In the genomic region with DNA sequence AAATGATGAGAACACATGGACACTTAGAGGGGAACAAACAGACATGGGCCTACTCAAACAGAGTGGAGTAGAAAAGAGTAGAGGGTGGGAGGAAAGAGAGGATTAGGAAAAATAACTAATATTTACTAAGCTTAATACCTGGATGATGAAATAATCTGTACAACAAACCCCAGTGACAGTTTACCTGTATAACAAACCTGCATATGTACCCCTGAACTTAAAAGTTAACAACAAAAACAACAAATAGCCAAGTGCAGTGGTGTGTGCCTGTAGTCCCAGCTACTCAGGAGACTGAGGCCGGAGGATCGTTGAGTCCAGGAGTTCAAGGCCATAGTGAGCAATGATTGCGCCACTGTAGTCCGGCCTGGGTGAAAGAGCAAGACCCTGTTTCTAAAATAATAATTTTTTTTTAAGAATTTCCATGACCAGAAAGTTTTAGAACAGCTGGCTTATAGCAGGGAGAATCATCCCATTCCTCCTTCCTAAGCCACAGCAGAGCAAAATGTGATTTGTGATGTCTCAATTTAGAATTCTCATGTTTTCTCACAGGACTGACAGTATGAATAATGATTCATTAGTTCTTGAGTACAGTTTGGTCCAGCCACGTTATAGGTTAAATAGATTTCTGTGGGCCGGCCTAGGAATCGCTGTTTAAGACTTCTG, we compare ENCODE assay signal across 1 cellular context.
TF ChIP-seq lines count a peak whose summit lies in the region.

No MANE protein-coding gene starts in this region.

TF ChIP-seq in HepG2, 621 proteins besides CTCF, POLR2A, EP300 and RAD21 (continued from another document and continues in another):
- no peak for TF ChIP-seq NFYB (CRISPR knock-in tag; IDR thresholded peaks at IDR 0.05)
- no peak for TF ChIP-seq ZNF326 (CRISPR knock-in tag; IDR thresholded peaks at IDR 0.05; ENCODE audit: borderline replicate concordance)
- TF ChIP-seq EEA1 (CRISPR knock-in tag; IDR thresholded peaks at IDR 0.05; ENCODE audit: borderline replicate concordance): no peak
- TF ChIP-seq ZNF34 (CRISPR knock-in tag; IDR thresholded peaks at IDR 0.05; ENCODE audit: borderline replicate concordance): no peak
- TF ChIP-seq CBFB (CRISPR knock-in tag; IDR thresholded peaks at IDR 0.05): 0 out of 2 replicates have a peak, but pooled peaks have one; percentile 23
- TF ChIP-seq PLRG1 (conservative IDR thresholded peaks at IDR 0.05): no peak
- no peak for TF ChIP-seq RFX3 (CRISPR knock-in tag; IDR thresholded peaks at IDR 0.05)
- TF ChIP-seq FOXM1 (CRISPR knock-in tag; IDR thresholded peaks at IDR 0.05): no peak
- TF ChIP-seq ZNF652 (CRISPR knock-in tag; IDR thresholded peaks at IDR 0.05; ENCODE audit: borderline replicate concordance, low read depth): no peak; the same call in 1 of the 2 replicates
- TF ChIP-seq ATF7 (IDR thresholded peaks at IDR 0.05): peak; percentile 29; the same call in 1 of the 2 replicates
- no peak for TF ChIP-seq ATF7 (CRISPR knock-in tag; IDR thresholded peaks at IDR 0.05)
- no peak for TF ChIP-seq ZNF720 (CRISPR knock-in tag; IDR thresholded peaks at IDR 0.05)
- TF ChIP-seq, protein P1, sequence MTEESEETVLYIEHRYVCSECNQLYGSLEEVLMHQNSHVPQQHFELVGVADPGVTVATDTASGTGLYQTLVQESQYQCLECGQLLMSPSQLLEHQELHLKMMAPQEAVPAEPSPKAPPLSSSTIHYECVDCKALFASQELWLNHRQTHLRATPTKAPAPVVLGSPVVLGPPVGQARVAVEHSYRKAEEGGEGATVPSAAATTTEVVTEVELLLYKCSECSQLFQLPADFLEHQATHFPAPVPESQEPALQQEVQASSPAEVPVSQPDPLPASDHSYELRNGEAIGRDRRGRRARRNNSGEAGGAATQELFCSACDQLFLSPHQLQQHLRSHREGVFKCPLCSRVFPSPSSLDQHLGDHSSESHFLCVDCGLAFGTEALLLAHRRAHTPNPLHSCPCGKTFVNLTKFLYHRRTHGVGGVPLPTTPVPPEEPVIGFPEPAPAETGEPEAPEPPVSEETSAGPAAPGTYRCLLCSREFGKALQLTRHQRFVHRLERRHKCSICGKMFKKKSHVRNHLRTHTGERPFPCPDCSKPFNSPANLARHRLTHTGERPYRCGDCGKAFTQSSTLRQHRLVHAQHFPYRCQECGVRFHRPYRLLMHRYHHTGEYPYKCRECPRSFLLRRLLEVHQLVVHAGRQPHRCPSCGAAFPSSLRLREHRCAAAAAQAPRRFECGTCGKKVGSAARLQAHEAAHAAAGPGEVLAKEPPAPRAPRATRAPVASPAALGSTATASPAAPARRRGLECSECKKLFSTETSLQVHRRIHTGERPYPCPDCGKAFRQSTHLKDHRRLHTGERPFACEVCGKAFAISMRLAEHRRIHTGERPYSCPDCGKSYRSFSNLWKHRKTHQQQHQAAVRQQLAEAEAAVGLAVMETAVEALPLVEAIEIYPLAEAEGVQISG (CRISPR knock-in tag; IDR thresholded peaks at IDR 0.05): peak; percentile 56; the same call in 1 of the 2 replicates
- TF ChIP-seq MTA3 (CRISPR knock-in tag; IDR thresholded peaks at IDR 0.05): no peak
- TF ChIP-seq, protein P2, sequence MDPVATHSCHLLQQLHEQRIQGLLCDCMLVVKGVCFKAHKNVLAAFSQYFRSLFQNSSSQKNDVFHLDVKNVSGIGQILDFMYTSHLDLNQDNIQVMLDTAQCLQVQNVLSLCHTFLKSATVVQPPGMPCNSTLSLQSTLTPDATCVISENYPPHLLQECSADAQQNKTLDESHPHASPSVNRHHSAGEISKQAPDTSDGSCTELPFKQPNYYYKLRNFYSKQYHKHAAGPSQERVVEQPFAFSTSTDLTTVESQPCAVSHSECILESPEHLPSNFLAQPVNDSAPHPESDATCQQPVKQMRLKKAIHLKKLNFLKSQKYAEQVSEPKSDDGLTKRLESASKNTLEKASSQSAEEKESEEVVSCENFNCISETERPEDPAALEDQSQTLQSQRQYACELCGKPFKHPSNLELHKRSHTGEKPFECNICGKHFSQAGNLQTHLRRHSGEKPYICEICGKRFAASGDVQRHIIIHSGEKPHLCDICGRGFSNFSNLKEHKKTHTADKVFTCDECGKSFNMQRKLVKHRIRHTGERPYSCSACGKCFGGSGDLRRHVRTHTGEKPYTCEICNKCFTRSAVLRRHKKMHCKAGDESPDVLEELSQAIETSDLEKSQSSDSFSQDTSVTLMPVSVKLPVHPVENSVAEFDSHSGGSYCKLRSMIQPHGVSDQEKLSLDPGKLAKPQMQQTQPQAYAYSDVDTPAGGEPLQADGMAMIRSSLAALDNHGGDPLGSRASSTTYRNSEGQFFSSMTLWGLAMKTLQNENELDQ (CRISPR knock-in tag; IDR thresholded peaks at IDR 0.05; ENCODE audit: borderline replicate concordance): no peak
- no peak for TF ChIP-seq CCDC6 (CRISPR knock-in tag; IDR thresholded peaks at IDR 0.05)
- TF ChIP-seq ZFP90 (CRISPR knock-in tag; IDR thresholded peaks at IDR 0.05; ENCODE audit: borderline replicate concordance): no peak
- TF ChIP-seq NR3C1 (CRISPR knock-in tag; IDR thresholded peaks at IDR 0.05): no peak
- TF ChIP-seq TBP (CRISPR knock-in tag; IDR thresholded peaks at IDR 0.05): no peak
- no peak for TF ChIP-seq PAF1 (CRISPR knock-in tag; IDR thresholded peaks at IDR 0.05)
- TF ChIP-seq HDAC6 (IDR thresholded peaks at IDR 0.05; ENCODE audit: low read depth, low read length): no peak
- no peak for TF ChIP-seq ARNTL (CRISPR knock-in tag; IDR thresholded peaks at IDR 0.05)
- TF ChIP-seq ZNF354B (CRISPR knock-in tag; IDR thresholded peaks at IDR 0.05): no peak
- TF ChIP-seq, protein P3, sequence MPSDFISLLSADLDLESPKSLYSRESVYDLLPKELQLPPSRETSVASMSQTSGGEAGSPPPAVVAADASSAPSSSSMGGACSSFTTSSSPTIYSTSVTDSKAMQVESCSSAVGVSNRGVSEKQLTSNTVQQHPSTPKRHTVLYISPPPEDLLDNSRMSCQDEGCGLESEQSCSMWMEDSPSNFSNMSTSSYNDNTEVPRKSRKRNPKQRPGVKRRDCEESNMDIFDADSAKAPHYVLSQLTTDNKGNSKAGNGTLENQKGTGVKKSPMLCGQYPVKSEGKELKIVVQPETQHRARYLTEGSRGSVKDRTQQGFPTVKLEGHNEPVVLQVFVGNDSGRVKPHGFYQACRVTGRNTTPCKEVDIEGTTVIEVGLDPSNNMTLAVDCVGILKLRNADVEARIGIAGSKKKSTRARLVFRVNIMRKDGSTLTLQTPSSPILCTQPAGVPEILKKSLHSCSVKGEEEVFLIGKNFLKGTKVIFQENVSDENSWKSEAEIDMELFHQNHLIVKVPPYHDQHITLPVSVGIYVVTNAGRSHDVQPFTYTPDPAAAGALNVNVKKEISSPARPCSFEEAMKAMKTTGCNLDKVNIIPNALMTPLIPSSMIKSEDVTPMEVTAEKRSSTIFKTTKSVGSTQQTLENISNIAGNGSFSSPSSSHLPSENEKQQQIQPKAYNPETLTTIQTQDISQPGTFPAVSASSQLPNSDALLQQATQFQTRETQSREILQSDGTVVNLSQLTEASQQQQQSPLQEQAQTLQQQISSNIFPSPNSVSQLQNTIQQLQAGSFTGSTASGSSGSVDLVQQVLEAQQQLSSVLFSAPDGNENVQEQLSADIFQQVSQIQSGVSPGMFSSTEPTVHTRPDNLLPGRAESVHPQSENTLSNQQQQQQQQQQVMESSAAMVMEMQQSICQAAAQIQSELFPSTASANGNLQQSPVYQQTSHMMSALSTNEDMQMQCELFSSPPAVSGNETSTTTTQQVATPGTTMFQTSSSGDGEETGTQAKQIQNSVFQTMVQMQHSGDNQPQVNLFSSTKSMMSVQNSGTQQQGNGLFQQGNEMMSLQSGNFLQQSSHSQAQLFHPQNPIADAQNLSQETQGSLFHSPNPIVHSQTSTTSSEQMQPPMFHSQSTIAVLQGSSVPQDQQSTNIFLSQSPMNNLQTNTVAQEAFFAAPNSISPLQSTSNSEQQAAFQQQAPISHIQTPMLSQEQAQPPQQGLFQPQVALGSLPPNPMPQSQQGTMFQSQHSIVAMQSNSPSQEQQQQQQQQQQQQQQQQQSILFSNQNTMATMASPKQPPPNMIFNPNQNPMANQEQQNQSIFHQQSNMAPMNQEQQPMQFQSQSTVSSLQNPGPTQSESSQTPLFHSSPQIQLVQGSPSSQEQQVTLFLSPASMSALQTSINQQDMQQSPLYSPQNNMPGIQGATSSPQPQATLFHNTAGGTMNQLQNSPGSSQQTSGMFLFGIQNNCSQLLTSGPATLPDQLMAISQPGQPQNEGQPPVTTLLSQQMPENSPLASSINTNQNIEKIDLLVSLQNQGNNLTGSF (CRISPR knock-in tag; IDR thresholded peaks at IDR 0.05): no peak
- TF ChIP-seq, protein P4, sequence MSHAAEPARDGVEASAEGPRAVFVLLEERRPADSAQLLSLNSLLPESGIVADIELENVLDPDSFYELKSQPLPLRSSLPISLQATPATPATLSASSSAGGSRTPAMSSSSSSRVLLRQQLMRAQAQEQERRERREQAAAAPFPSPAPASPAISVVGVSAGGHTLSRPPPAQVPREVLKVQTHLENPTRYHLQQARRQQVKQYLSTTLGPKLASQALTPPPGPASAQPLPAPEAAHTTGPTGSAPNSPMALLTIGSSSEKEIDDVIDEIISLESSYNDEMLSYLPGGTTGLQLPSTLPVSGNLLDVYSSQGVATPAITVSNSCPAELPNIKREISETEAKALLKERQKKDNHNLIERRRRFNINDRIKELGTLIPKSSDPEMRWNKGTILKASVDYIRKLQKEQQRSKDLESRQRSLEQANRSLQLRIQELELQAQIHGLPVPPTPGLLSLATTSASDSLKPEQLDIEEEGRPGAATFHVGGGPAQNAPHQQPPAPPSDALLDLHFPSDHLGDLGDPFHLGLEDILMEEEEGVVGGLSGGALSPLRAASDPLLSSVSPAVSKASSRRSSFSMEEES (CRISPR knock-in tag; IDR thresholded peaks at IDR 0.05): 0 out of 2 replicates have a peak, but pooled peaks have one; percentile 47
- no peak for TF ChIP-seq IKZF1 (IDR thresholded peaks at IDR 0.05)
- no peak for TF ChIP-seq MAFF (IDR thresholded peaks at IDR 0.05; ENCODE audit: low read depth, low read length)
- TF ChIP-seq CENPX (CRISPR knock-in tag; IDR thresholded peaks at IDR 0.05): no peak
- no peak for TF ChIP-seq EZH2 (conservative IDR thresholded peaks at IDR 0.05; ENCODE audit: low read depth, low read length)
- no peak for TF ChIP-seq ZNF136 (CRISPR knock-in tag; IDR thresholded peaks at IDR 0.05; ENCODE audit: low read depth)
- no peak for TF ChIP-seq ZNF234 (CRISPR knock-in tag; conservative IDR thresholded peaks at IDR 0.05)
- no peak for TF ChIP-seq NFIB (CRISPR knock-in tag; IDR thresholded peaks at IDR 0.05; ENCODE audit: borderline replicate concordance)
- peak; percentile 12 for TF ChIP-seq PHF5A (CRISPR knock-in tag; IDR thresholded peaks at IDR 0.05; ENCODE audit: low read depth, unreplicated experiment)
- TF ChIP-seq NFKB2 (CRISPR knock-in tag; IDR thresholded peaks at IDR 0.05; ENCODE audit: borderline replicate concordance): no peak
- TF ChIP-seq, protein P5, sequence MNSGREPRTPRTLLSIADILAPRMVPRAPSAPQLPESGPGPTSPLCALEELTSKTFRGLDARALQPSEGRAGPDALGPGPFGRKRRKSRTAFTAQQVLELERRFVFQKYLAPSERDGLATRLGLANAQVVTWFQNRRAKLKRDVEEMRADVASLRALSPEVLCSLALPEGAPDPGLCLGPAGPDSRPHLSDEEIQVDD (CRISPR knock-in tag; IDR thresholded peaks at IDR 0.05; ENCODE audit: borderline replicate concordance): no peak
- TF ChIP-seq, protein P6, sequence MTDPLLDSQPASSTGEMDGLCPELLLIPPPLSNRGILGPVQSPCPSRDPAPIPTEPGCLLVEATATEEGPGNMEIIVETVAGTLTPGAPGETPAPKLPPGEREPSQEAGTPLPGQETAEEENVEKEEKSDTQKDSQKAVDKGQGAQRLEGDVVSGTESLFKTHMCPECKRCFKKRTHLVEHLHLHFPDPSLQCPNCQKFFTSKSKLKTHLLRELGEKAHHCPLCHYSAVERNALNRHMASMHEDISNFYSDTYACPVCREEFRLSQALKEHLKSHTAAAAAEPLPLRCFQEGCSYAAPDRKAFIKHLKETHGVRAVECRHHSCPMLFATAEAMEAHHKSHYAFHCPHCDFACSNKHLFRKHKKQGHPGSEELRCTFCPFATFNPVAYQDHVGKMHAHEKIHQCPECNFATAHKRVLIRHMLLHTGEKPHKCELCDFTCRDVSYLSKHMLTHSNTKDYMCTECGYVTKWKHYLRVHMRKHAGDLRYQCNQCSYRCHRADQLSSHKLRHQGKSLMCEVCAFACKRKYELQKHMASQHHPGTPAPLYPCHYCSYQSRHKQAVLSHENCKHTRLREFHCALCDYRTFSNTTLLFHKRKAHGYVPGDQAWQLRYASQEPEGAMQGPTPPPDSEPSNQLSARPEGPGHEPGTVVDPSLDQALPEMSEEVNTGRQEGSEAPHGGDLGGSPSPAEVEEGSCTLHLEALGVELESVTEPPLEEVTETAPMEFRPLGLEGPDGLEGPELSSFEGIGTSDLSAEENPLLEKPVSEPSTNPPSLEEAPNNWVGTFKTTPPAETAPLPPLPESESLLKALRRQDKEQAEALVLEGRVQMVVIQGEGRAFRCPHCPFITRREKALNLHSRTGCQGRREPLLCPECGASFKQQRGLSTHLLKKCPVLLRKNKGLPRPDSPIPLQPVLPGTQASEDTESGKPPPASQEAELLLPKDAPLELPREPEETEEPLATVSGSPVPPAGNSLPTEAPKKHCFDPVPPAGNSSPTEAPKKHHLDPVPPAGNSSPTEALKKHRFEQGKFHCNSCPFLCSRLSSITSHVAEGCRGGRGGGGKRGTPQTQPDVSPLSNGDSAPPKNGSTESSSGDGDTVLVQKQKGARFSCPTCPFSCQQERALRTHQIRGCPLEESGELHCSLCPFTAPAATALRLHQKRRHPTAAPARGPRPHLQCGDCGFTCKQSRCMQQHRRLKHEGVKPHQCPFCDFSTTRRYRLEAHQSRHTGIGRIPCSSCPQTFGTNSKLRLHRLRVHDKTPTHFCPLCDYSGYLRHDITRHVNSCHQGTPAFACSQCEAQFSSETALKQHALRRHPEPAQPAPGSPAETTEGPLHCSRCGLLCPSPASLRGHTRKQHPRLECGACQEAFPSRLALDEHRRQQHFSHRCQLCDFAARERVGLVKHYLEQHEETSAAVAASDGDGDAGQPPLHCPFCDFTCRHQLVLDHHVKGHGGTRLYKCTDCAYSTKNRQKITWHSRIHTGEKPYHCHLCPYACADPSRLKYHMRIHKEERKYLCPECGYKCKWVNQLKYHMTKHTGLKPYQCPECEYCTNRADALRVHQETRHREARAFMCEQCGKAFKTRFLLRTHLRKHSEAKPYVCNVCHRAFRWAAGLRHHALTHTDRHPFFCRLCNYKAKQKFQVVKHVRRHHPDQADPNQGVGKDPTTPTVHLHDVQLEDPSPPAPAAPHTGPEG (CRISPR knock-in tag; IDR thresholded peaks at IDR 0.05): no peak
- no peak for TF ChIP-seq MBNL3 (CRISPR knock-in tag; conservative IDR thresholded peaks at IDR 0.05)
- TF ChIP-seq MED1 (CRISPR knock-in tag; IDR thresholded peaks at IDR 0.05): peak; percentile 87
- no peak for TF ChIP-seq ZNF746 (CRISPR knock-in tag; IDR thresholded peaks at IDR 0.05)
- TF ChIP-seq WIZ (CRISPR knock-in tag; IDR thresholded peaks at IDR 0.05): no peak
- TF ChIP-seq, protein P7, sequence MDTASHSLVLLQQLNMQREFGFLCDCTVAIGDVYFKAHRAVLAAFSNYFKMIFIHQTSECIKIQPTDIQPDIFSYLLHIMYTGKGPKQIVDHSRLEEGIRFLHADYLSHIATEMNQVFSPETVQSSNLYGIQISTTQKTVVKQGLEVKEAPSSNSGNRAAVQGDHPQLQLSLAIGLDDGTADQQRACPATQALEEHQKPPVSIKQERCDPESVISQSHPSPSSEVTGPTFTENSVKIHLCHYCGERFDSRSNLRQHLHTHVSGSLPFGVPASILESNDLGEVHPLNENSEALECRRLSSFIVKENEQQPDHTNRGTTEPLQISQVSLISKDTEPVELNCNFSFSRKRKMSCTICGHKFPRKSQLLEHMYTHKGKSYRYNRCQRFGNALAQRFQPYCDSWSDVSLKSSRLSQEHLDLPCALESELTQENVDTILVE (CRISPR knock-in tag; IDR thresholded peaks at IDR 0.05): peak; percentile 32; the same call in 1 of the 2 replicates
- TF ChIP-seq STAT5B (CRISPR knock-in tag; IDR thresholded peaks at IDR 0.05): no peak
- no peak for TF ChIP-seq AGO2 (optimal IDR thresholded peaks at IDR 0.05; ENCODE audit: low read depth, low read length)
- no peak for TF ChIP-seq ZNF296 (CRISPR knock-in tag; conservative IDR thresholded peaks at IDR 0.05)
